ENCODE assay signal across 9 cellular contexts in the genomic region with DNA sequence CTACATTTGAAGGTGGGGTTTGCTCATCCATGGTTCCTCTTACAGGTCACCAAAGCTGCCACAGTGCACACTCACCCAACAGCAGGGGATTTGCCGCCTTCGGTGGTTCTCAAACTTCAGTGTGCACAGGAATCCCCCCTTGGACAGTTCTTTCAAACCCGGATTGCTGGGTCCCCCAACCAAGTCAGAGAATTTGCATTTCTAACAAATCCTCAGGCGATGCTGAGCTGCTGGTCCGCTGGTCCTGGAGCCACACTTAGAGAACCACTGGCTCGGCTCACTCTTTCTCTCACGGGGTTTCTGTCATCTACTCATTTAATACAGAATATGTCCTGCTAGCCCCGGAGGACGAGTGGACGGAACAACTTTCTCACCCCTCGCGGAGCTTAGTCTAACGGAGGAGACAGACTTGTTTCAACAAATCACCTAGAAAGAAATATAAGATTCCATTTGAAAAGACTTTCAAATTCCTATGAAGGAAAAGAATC. TPM values are rescaled to one million over a fixed set of nuclear protein-coding genes. Genes with fewer than 3 reads are reported as not detected.
DNase-seq lines count a peak whose midpoint lies in the region; ATAC-seq and TF ChIP-seq lines count a peak whose summit lies in the region.
"Had no signal": no experiment of that assay in that cellular context is flagged by ENCODE, and none has a peak within 500 bp of the region (broad histone marks: within the 10 kb centered on the region; RNA-seq: fewer than 3 reads in every experiment).

No MANE protein-coding gene starts in this region.

- H3K4me3 ChIP-seq in A673 (ENCODE audit: low read depth, low read length, poor library complexity, severe bottlenecking) = peak overlapping the region; percentile 47
- H3K4me3 ChIP-seq in colonic mucosa = no peak overlapping the region

- peaks cover 24% of the 10 kb centered on the region for H3K4me1 ChIP-seq in A673 (ENCODE audit: insufficient read depth, low read length, poor library complexity, severe bottlenecking)
- peaks cover 10% of the 10 kb centered on the region for H3K4me1 ChIP-seq in colonic mucosa

- ATAC-seq in GM18870 (IDR thresholded peaks at IDR 0.05; ENCODE audit: unreplicated experiment) = no peak
- ATAC-seq in GM18861 (IDR thresholded peaks at IDR 0.05; ENCODE audit: unreplicated experiment) = no peak

- no TSS peak for BruUV-seq in A673 (replicated peaks; lab: Mats Ljungman, UMichigan)

- peaks cover 79% of the 10 kb centered on the region for H3K4me1 Mint-ChIP-seq in nephron

- H3K27ac Mint-ChIP-seq in nephron = peak overlapping the region; percentile 98 to 100 (median 99)

- TF ChIP-seq CTCF in A673 (conservative IDR thresholded peaks at IDR 0.05; ENCODE audit: low read depth, low read length) = no peak
- no peak for TF ChIP-seq CTCF in colonic mucosa (IDR thresholded peaks at IDR 0.05)
- TF ChIP-seq CTCF in nephron (IDR thresholded peaks at IDR 0.05; ENCODE audit: unreplicated experiment in 3 of 3) = peak in 1 of 3 experiments; percentile 8

- DNase-seq in A673 (ENCODE audit: low spot score) (no peak), colonic mucosa (no peak), KG1 (lab: John Stamatoyannopoulos, UW) (no peak), NCI-H2029 (lab: John Stamatoyannopoulos, UW) (no peak)
- DNase-seq: NCI-H187 treated with DMSO at 0.1 percent for 48 hours had no signal

- intact Hi-C loops in A673 (cut with micrococcal nuclease; ENCODE audit: unreplicated experiment) (loop anchor here (1.0 to 10.0 kb wide), 5 partner anchors 569 to 980 kb away; no protein-coding TSS in a partner anchor), colonic mucosa (cut with DNase I) (loop anchor here (2.0 to 5.0 kb wide), 2 partner anchors 566 to 875 kb away; no protein-coding TSS in a partner anchor)

- H3K27ac ChIP-seq in A673 (ENCODE audit: low read depth, low read length, poor library complexity, severe bottlenecking) (peak overlapping the region; percentile 95), KOPT-K1 (ENCODE audit: low read depth, low read length, poor library complexity, severe bottlenecking) (peak overlapping the region; percentile 96), colonic mucosa (peak overlapping the region; percentile 99)

- H3K4me3 Mint-ChIP-seq in nephron = peak overlapping the region; percentile 57 to 79 (median 59)

- POLR2A ChIA-PET in A673 (lab: Charles Lee; ENCODE audit: low non-redundant PET) = no interaction called here

- no peaks in the 10 kb centered on the region for H3K36me3 ChIP-seq in A673 (ENCODE audit: insufficient read depth, low read length, poor library complexity, severe bottlenecking)
- H3K36me3 ChIP-seq in KOPT-K1 (ENCODE audit: insufficient read depth, low read length) = no peaks in the 10 kb centered on the region
- H3K36me3 ChIP-seq in colonic mucosa = no peaks in the 10 kb centered on the region

- H3K27me3 Mint-ChIP-seq in nephron (ENCODE audit: low read depth) = no peaks in the 10 kb centered on the region

- H3K9ac ChIP-seq in colonic mucosa (ENCODE audit: low read depth in 2 of 2, low read length in 2 of 2) = peak overlapping the region; percentile 84 to 93

- CTCF ChIA-PET in A673 (lab: Charles Lee) = interaction anchor here (0.8 to 2.0 kb wide), 6 partner anchors 8 to 883 kb away, joined by 3 to 12 read pairs (median 6); no protein-coding TSS in a partner anchor

- H3K36me3 Mint-ChIP-seq in nephron (ENCODE audit: low read depth) = no peaks in the 10 kb centered on the region

- H3K27me3 ChIP-seq in A673 (replicated peaks; ENCODE audit: insufficient read depth, low read depth, low read length, poor library complexity) (no peaks in the 10 kb centered on the region), colonic mucosa (no peaks in the 10 kb centered on the region)

- no peaks in the 10 kb centered on the region for H3K9me3 ChIP-seq in A673 (ENCODE audit: low read depth, low read length, poor library complexity, severe bottlenecking)
- H3K9me3 ChIP-seq in KOPT-K1 (ENCODE audit: insufficient read depth, low read length, poor library complexity, severe bottlenecking) = no peaks in the 10 kb centered on the region
- H3K9me3 ChIP-seq in colonic mucosa = no peaks in the 10 kb centered on the region

- no peaks in the 10 kb centered on the region for H3K9me3 Mint-ChIP-seq in nephron

RNA-seq across cellular contexts. Expression of a gene that starts 24.1 kb away (rescaled TPM):
- total RNA-seq in A673 (2021) (69.5 and 77.1 TPM in 2 replicates), colonic mucosa (100 to 1,000 TPM in 1 of 2 donors, 10 to 100 TPM in 1; 97.0 to 123 TPM)
